In the genomic region with DNA sequence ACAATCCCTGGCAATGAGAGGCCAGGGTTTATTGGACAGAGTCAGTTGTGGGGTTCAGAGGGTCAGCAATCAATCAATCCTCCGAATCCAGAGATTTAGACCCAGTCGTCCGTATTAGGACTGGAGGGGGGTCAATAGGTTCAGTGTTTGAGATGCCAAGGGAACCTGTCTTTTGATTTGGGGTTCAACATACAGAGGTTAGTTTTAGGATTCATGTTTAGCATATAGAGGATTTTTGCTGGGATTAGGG, we compare ENCODE assay signal across 8 cellular contexts. TPM values are rescaled to one million over a fixed set of nuclear protein-coding genes. Genes with fewer than 3 reads are reported as not detected.
DNase-seq lines count a peak whose midpoint lies in the region; ATAC-seq and TF ChIP-seq lines count a peak whose summit lies in the region.
"Had no signal": no experiment of that assay in that cellular context is flagged by ENCODE, and none has a peak within 500 bp of the region (broad histone marks: within the 10 kb centered on the region; RNA-seq: fewer than 3 reads in every experiment).

No MANE protein-coding gene starts in this region.

- no peak for TF ChIP-seq CTCF in HEK293 (tag by site-specific recombination; IDR thresholded peaks at IDR 0.05)

- peaks cover 8% of the 10 kb centered on the region; the same call in 1 of the 2 replicates for H3K4me1 ChIP-seq in HEK293 (ENCODE audit: control insufficient read depth, insufficient read depth, low read length)

- CTCF ChIA-PET in HEK293 (lab: Yijun Ruan, JAX), result interaction anchor here (0.7 to 11.4 kb wide), 9 partner anchors 13 to 524 kb away, joined by 3 to 252 read pairs (median 11); partner anchors contain the start of gene ASIC4
- CTCF ChIA-PET in activated CD4-positive, alpha-beta memory T cell treated with anti-CD3 and anti-CD28 coated beads, Interleukin-2, amount 10 ng/mL, durations not matched to agents 7 days and 5 days (lab: Charles Lee), result interaction anchor here (0.6 to 8.0 kb wide), 16 partner anchors 10 to 204 kb away, joined by 3 to 175 read pairs (median 4); partner anchors contain the start of gene DNPEP

- peak overlapping the region; percentile 69 for H3K4me3 ChIP-seq in HEK293 (ENCODE audit: low read depth, low read length)
- H3K4me3 ChIP-seq in iPS-11a (ENCODE audit: low read depth, low read length), result peak overlapping the region; percentile 63

- DNase-seq in activated CD4-positive, alpha-beta memory T cell treated with anti-CD3 and anti-CD28 coated beads, Interleukin-2, amount 10 ng/mL, durations not matched to agents 7 days and 5 days, result no peak
- no peak for DNase-seq in stimulated activated naive B cell treated with anti-CD40 and anti-IgM and Interleukin-4, amounts not matched to agents 10 μg/mL and 1 μg/mL and 100 μg/mL, for 72 hours
- DNase-seq in HK-2 (ENCODE audit: unreplicated experiment), result no peak
- DNase-seq in AG08395 (ENCODE audit: low spot score), result no peak
- no peak for DNase-seq in KG1 (lab: John Stamatoyannopoulos, UW)

- no peaks in the 10 kb centered on the region for H3K9me3 Mint-ChIP-seq in activated CD4-positive, alpha-beta memory T cell treated with anti-CD3 and anti-CD28 coated beads, Interleukin-2, amount 10 ng/mL, durations not matched to agents 7 days and 5 days
- H3K9me3 Mint-ChIP-seq in stimulated activated naive B cell treated with anti-CD40 and anti-IgM and Interleukin-4, amounts not matched to agents 10 μg/mL and 1 μg/mL and 100 μg/mL, for 72 hours, result no peaks in the 10 kb centered on the region

- H3K36me3 ChIP-seq in HEK293 (ENCODE audit: control insufficient read depth in 2 of 2, insufficient read depth in 1 of 2, low read length in 2 of 2), result peaks cover 0 to 18% of the 10 kb centered on the region in 2 experiments; a peak in 2 of 3 replicates

- peaks cover 13% of the 10 kb centered on the region for H3K36me3 Mint-ChIP-seq in activated CD4-positive, alpha-beta memory T cell treated with anti-CD3 and anti-CD28 coated beads, Interleukin-2, amount 10 ng/mL, durations not matched to agents 7 days and 5 days (ENCODE audit: low read depth)
- peaks cover 18 to 28% of the 10 kb centered on the region in 2 donors for H3K36me3 Mint-ChIP-seq in stimulated activated naive B cell treated with anti-CD40 and anti-IgM and Interleukin-4, amounts not matched to agents 10 μg/mL and 1 μg/mL and 100 μg/mL, for 72 hours

- ATAC-seq in stimulated activated naive B cell treated with anti-CD40 and anti-IgM and Interleukin-4, amounts not matched to agents 10 μg/mL and 1 μg/mL and 100 μg/mL, for 72 hours (replicated peaks), result no peak

- peak overlapping the region; percentile 33; the same call in 1 of the 2 replicates for H3K27ac ChIP-seq in HEK293 (ENCODE audit: extremely low read depth, low read depth, low read length)

- H3K27me3 Mint-ChIP-seq in activated CD4-positive, alpha-beta memory T cell treated with anti-CD3 and anti-CD28 coated beads, Interleukin-2, amount 10 ng/mL, durations not matched to agents 7 days and 5 days, result peaks cover 43% of the 10 kb centered on the region
- H3K27me3 Mint-ChIP-seq in stimulated activated naive B cell treated with anti-CD40 and anti-IgM and Interleukin-4, amounts not matched to agents 10 μg/mL and 1 μg/mL and 100 μg/mL, for 72 hours, result peaks cover 32 to 38% of the 10 kb centered on the region in 2 donors

- H3K27ac Mint-ChIP-seq in activated CD4-positive, alpha-beta memory T cell treated with anti-CD3 and anti-CD28 coated beads, Interleukin-2, amount 10 ng/mL, durations not matched to agents 7 days and 5 days, result peak overlapping the region; percentile 64
- peak overlapping the region; percentile 93 for H3K27ac Mint-ChIP-seq in stimulated activated naive B cell treated with anti-CD40 and anti-IgM and Interleukin-4, amounts not matched to agents 10 μg/mL and 1 μg/mL and 100 μg/mL, for 72 hours

- no peaks in the 10 kb centered on the region for H3K9me3 ChIP-seq in HEK293 (ENCODE audit: control insufficient read depth, insufficient read depth, low read depth, low read length)

- H3K4me3 Mint-ChIP-seq in activated CD4-positive, alpha-beta memory T cell treated with anti-CD3 and anti-CD28 coated beads, Interleukin-2, amount 10 ng/mL, durations not matched to agents 7 days and 5 days, result peak overlapping the region; percentile 95
- H3K4me3 Mint-ChIP-seq in stimulated activated naive B cell treated with anti-CD40 and anti-IgM and Interleukin-4, amounts not matched to agents 10 μg/mL and 1 μg/mL and 100 μg/mL, for 72 hours, result peak overlapping the region; percentile 91 to 94

- POLR2A ChIA-PET in HEK293 (lab: Yijun Ruan, JAX), result interaction anchor here (0.8 to 2.3 kb wide), 18 partner anchors 9 to 111 kb away, joined by 3 to 21 read pairs (median 5); partner anchors contain the start of genes ASIC4, CHPF, DNPEP and TMEM198
- POLR2A ChIA-PET in activated CD4-positive, alpha-beta memory T cell treated with anti-CD3 and anti-CD28 coated beads, Interleukin-2, amount 10 ng/mL, durations not matched to agents 7 days and 5 days (lab: Charles Lee), result interaction anchor here (0.6 to 2.4 kb wide), 9 partner anchors 9 to 245 kb away, joined by 3 to 10 read pairs (median 4); partner anchors contain the start of genes CHPF, DNPEP, TMEM198 and TUBA4A

- H3K4me1 Mint-ChIP-seq in activated CD4-positive, alpha-beta memory T cell treated with anti-CD3 and anti-CD28 coated beads, Interleukin-2, amount 10 ng/mL, durations not matched to agents 7 days and 5 days, result peaks cover 48% of the 10 kb centered on the region
- H3K4me1 Mint-ChIP-seq in stimulated activated naive B cell treated with anti-CD40 and anti-IgM and Interleukin-4, amounts not matched to agents 10 μg/mL and 1 μg/mL and 100 μg/mL, for 72 hours, result peaks cover 33 to 48% of the 10 kb centered on the region in 2 donors

TF ChIP-seq in HEK293, 187 proteins besides CTCF, POLR2A, EP300 and RAD21:
- no peak for TF ChIP-seq ZNF10 (tag by site-specific recombination; IDR thresholded peaks at IDR 0.05)
- TF ChIP-seq ZNF580 (tag by site-specific recombination; IDR thresholded peaks at IDR 0.05), result no peak
- no peak for TF ChIP-seq ZNF596 (tag by site-specific recombination; IDR thresholded peaks at IDR 0.05)
- TF ChIP-seq, protein P1, sequence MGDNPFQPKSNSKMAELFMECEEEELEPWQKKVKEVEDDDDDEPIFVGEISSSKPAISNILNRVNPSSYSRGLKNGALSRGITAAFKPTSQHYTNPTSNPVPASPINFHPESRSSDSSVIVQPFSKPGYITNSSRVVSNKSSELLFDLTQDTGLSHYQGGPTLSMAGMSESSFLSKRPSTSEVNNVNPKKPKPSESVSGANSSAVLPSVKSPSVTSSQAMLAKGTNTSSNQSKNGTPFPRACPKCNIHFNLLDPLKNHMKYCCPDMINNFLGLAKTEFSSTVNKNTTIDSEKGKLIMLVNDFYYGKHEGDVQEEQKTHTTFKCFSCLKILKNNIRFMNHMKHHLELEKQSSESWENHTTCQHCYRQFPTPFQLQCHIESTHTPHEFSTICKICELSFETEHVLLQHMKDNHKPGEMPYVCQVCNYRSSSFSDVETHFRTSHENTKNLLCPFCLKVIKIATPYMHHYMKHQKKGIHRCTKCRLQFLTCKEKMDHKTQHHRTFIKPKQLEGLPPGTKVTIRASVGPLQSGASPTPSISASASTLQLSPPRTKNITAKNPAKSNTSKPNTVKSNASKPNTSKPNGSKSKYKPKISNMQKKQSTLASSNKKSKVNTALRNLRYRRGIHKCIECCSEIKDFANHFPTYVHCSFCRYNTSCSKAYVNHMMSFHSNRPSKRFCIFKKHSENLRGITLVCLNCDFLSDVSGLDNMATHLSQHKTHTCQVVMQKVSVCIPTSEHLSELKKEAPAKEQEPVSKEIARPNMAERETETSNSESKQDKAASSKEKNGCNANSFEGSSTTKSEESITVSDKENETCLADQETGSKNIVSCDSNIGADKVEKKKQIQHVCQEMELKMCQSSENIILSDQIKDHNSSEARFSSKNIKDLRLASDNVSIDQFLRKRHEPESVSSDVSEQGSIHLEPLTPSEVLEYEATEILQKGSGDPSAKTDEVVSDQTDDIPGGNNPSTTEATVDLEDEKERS (tag by site-specific recombination; IDR thresholded peaks at IDR 0.05), result no peak

RNA-seq across cellular contexts. Expression of gene GMPPA, which starts 0.3 kb away (rescaled TPM):
- total RNA-seq in activated CD4-positive, alpha-beta memory T cell treated with anti-CD3 and anti-CD28 coated beads, Interleukin-2, amount 10 ng/mL, durations not matched to agents 7 days and 5 days, result 10 to 100 TPM; 41.0 to 42.3 TPM

RNA-seq across cellular contexts. Expression of gene ASIC4, which starts 15.3 kb away (rescaled TPM):
- total RNA-seq in activated CD4-positive, alpha-beta memory T cell treated with anti-CD3 and anti-CD28 coated beads, Interleukin-2, amount 10 ng/mL, durations not matched to agents 7 days and 5 days, result under 1 TPM in 1 of 2 experiments, not detected in 1; 0.13 TPM
- total RNA-seq: glomerular endothelial cell had no signal

RNA-seq across cellular contexts. Expression of gene CHPF, which starts 44.6 kb away (rescaled TPM):
- total RNA-seq in activated CD4-positive, alpha-beta memory T cell treated with anti-CD3 and anti-CD28 coated beads, Interleukin-2, amount 10 ng/mL, durations not matched to agents 7 days and 5 days, result 10 to 100 TPM; 14.5 to 14.9 TPM

RNA-seq across cellular contexts. Expression of gene TMEM198, which starts 44.8 kb away (rescaled TPM):
- 1 to 10 TPM in 1 of 2 experiments, under 1 TPM in 1; 0.95 to 1.0 TPM for total RNA-seq in activated CD4-positive, alpha-beta memory T cell treated with anti-CD3 and anti-CD28 coated beads, Interleukin-2, amount 10 ng/mL, durations not matched to agents 7 days and 5 days
